In the genomic region with DNA sequence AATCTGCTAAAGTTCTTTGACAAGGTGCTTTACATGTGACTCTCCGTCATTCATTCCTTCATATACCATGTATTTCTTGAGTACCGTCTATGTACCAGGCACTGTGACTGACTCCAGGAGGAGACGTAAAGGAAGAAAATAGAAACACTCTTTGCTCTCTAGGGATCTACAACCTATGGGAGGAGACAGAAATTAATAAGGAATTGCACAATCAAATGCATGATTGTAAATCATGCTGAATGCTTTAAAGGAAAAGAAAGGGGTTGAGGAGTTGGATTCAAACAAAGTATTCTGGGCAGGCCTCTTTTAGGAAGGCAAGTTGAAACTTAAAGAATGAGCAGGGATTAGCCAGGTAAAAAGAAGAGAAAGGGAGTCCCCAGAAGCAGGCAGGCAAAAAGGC, we compare ENCODE assay signal across 11 cellular contexts.
DNase-seq lines count a peak whose midpoint lies in the region; ATAC-seq and TF ChIP-seq lines count a peak whose summit lies in the region.
"Had no signal": no experiment of that assay in that cellular context is flagged by ENCODE, and none has a peak within 500 bp of the region (broad histone marks: within the 10 kb centered on the region; RNA-seq: fewer than 3 reads in every experiment).

No MANE protein-coding gene starts in this region.

- H3K36me3 ChIP-seq in SK-N-MC (ENCODE audit: insufficient read depth, low read length) (no peaks in the 10 kb centered on the region), esophagus muscularis mucosa (no peaks in the 10 kb centered on the region), neural progenitor cell (no peaks in the 10 kb centered on the region)

- intact Hi-C loops in esophagus muscularis mucosa (cut with DNase I), result no loop called here

- H3K4me1 Mint-ChIP-seq in neural progenitor cell, result peaks cover 23% of the 10 kb centered on the region
- H3K4me1 Mint-ChIP-seq in type B pancreatic cell (ENCODE audit: unreplicated experiment), result peaks cover 76% of the 10 kb centered on the region

- H3K36me3 Mint-ChIP-seq in neural progenitor cell, result no peaks in the 10 kb centered on the region
- no peaks in the 10 kb centered on the region for H3K36me3 Mint-ChIP-seq in type B pancreatic cell

- H3K27ac Mint-ChIP-seq in neural progenitor cell, result peak overlapping the region; percentile 51
- H3K27ac Mint-ChIP-seq in type B pancreatic cell, result peak overlapping the region; percentile 90

- TF ChIP-seq CTCF in esophagus muscularis mucosa (IDR thresholded peaks at IDR 0.05) (no peak), neural progenitor cell (IDR thresholded peaks at IDR 0.05) (no peak), type B pancreatic cell (conservative IDR thresholded peaks at IDR 0.05) (no peak)

- TF ChIP-seq EP300 in esophagus muscularis mucosa (IDR thresholded peaks at IDR 0.05), result no peak

- peaks cover 5% of the 10 kb centered on the region for H3F3A ChIP-seq in neural progenitor cell (ENCODE audit: low read depth)

- H3K27me3 Mint-ChIP-seq in neural progenitor cell (ENCODE audit: insufficient read depth, low read depth), result peaks cover 3% of the 10 kb centered on the region
- H3K27me3 Mint-ChIP-seq in type B pancreatic cell, result no peaks in the 10 kb centered on the region

- no peak overlapping the region for H3K4me2 ChIP-seq in neural progenitor cell

- H3K79me2 ChIP-seq in neural progenitor cell (ENCODE audit: low read depth), result no peaks in the 10 kb centered on the region

- WGBS in esophagus muscularis mucosa, result 84% methylated on average over 3 of the region's 3 CpGs

- no peak overlapping the region for H3K27ac ChIP-seq in SK-N-MC
- H3K27ac ChIP-seq in esophagus muscularis mucosa (replicated peaks in 1 of 4), result peak overlapping the region; percentile 29 to 74 (median 54)
- H3K27ac ChIP-seq in neural progenitor cell, result no peak overlapping the region

- H3K27me3 ChIP-seq in esophagus muscularis mucosa (no peaks in the 10 kb centered on the region), neural progenitor cell (no peaks in the 10 kb centered on the region)

- ATAC-seq in HG02642 (IDR thresholded peaks at IDR 0.05; ENCODE audit: poor library complexity, unreplicated experiment), result no peak
- no peak for ATAC-seq in GM18861 (IDR thresholded peaks at IDR 0.05; ENCODE audit: unreplicated experiment)
- no peak for ATAC-seq in GM21515 (IDR thresholded peaks at IDR 0.05; ENCODE audit: unreplicated experiment)

- H4K20me1 ChIP-seq in neural progenitor cell (ENCODE audit: low read depth), result no peaks in the 10 kb centered on the region

- H3K4me3 ChIP-seq in SK-N-MC (peak overlapping the region; percentile 46), esophagus muscularis mucosa (peak overlapping the region in 1 of 4 donors; percentile 5), neural progenitor cell (no peak overlapping the region)

- no peak for TF ChIP-seq POLR2A in esophagus muscularis mucosa (IDR thresholded peaks at IDR 0.05; ENCODE audit: low read depth)

- H3K4me3 Mint-ChIP-seq in neural progenitor cell (no peak overlapping the region), type B pancreatic cell (peak overlapping the region; percentile 40)

- H2AFZ ChIP-seq in neural progenitor cell (replicated peaks), result no peak overlapping the region

- peaks cover 22 to 33% (median 29%) of the 10 kb centered on the region in 4 donors for H3K4me1 ChIP-seq in esophagus muscularis mucosa
- peaks cover 18% of the 10 kb centered on the region for H3K4me1 ChIP-seq in neural progenitor cell

- H3K9me3 Mint-ChIP-seq in neural progenitor cell (no peaks in the 10 kb centered on the region), type B pancreatic cell (peaks cover 4% of the 10 kb centered on the region)

- H3K9me3 ChIP-seq in SK-N-MC (ENCODE audit: low read depth, low read length) (no peaks in the 10 kb centered on the region), esophagus muscularis mucosa (no peaks in the 10 kb centered on the region), neural progenitor cell (ENCODE audit: low read depth) (no peaks in the 10 kb centered on the region)

- no peak overlapping the region for H3K9ac ChIP-seq in SK-N-MC (ENCODE audit: insufficient read length)
- no peak overlapping the region for H3K9ac ChIP-seq in neural progenitor cell

- peak; percentile 56 for DNase-seq in SK-N-MC (ENCODE audit: low read depth, low spot score)
- no peak for DNase-seq in esophagus muscularis mucosa (ENCODE audit: extremely low spot score)
- no peak for DNase-seq in neural progenitor cell (ENCODE audit: low spot score)
- DNase-seq in type B pancreatic cell (ENCODE audit: extremely low spot score, unreplicated experiment), result no peak
- DNase-seq: amygdala; NCI-H1436 treated with DMSO at 0.1 percent for 48 hours; stimulated activated CD4-positive, alpha-beta T cell treated with anti-CD3 and anti-CD28 coated beads, Interleukin-2, amount 100 ng/mL, for 24 hours; stimulated activated naive CD4-positive, alpha-beta T cell treated with Interleukin-2 at 50 U/mL for 16 hours had no signal

Comparison
In these comparisons a context has a peak if more than half of its experiments do, and no peak if none do; other contexts are left out.
1. H3K27ac ChIP-seq: peak in esophagus muscularis mucosa (4 of 4); none in SK-N-MC (single experiment) and neural progenitor cell (single experiment).